Comparison of ENCODE assay signal across 14 cellular contexts in the genomic region with DNA sequence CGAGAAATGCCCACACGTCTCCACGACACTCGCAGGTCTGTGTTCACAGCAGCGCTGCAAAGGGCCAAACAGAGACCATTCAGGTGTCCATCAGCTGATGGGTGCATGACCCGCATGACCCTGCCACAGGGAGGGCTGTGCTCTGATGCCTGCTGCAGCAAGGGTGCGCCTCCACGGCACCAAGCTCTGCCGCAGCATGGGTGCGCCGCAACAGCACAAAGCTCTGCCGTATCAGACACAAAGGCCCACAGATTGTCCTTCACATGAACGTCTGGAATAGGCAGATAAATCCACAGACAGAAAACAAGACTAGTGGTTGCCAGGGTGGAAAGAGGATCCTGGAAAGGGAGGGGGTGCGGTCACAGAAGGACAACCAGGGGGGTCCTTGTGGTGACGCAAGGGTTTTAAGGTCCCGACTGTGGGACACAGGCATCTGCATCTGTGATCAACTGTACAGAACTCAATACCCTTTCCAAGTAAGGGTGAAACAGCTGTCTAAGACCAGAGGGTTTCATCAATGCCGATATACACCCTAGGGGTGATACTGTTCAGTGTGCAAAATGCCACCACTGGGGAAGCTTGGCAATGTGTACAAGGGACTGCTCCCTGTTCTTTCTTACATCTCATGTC.
A peak's percentile ranks its signal among the peaks of the same experiment; 100 is the strongest.
DNase-seq lines count a peak whose midpoint lies in the region; ATAC-seq, FAIRE-seq and TF ChIP-seq lines count a peak whose summit lies in the region.
"Had no signal": no experiment of that assay in that cellular context is flagged by ENCODE, and none has a peak within 500 bp of the region (broad histone marks: within the 10 kb centered on the region; RNA-seq: fewer than 3 reads in every experiment).

No MANE protein-coding gene starts in this region.

- POLR2A ChIA-PET in A549 (lab: Yijun Ruan, JAX) (no interaction called here), HEK293 (lab: Yijun Ruan, JAX) (interaction anchor here (0.8 to 1.3 kb wide), 2 partner anchors 16 to 74 kb away, joined by 3 read pairs; no protein-coding TSS in a partner anchor)

- no peaks in the 10 kb centered on the region for H3K9me3 ChIP-seq in A549
- no peaks in the 10 kb centered on the region for H3K9me3 ChIP-seq in HEK293 (ENCODE audit: control insufficient read depth, insufficient read depth, low read depth, low read length)
- H3K9me3 ChIP-seq in tibial artery = no peaks in the 10 kb centered on the region
- H3K9me3 ChIP-seq: left ventricle myocardium inferior, SJSA1, tibial nerve had no signal

- DNase-seq in A549 (ENCODE audit: low read depth in 1 of 2, low spot score in 1 of 2) (no peak), choroid plexus epithelial cell (ENCODE audit: low read depth) (peak; percentile 48), tibial artery (no peak), NCI-H1436 (lab: John Stamatoyannopoulos, UW) (no peak)
- DNase-seq in activated CD4-positive, alpha-beta T cell treated with anti-CD3 and anti-CD28 coated beads, Interleukin-2, amount 50 U/mL, for 48 hours = no peak
- no peak for DNase-seq in activated CD4-positive, CD25-positive, alpha-beta regulatory T cell treated with anti-CD3 and anti-CD28 coated beads, Interleukin-2, amount 50 U/mL, for 72 hours
- DNase-seq: activated CD4-positive, alpha-beta T cell treated with anti-CD3 and anti-CD28 coated beads for 4 hours; left ventricle myocardium inferior; NCI-H1105 treated with DMSO at 0.1 percent for 48 hours; NCI-H526 treated with DMSO at 0.1 percent for 48 hours had no signal

- no peak for TF ChIP-seq POLR2A in A549 (IDR thresholded peaks at IDR 0.05; ENCODE audit: low read length)

- intact Hi-C loops in tibial artery (cut with DNase I; ENCODE audit: low total_unique reads) = no loop called here

- no peak for TF ChIP-seq RAD21 in A549 (conservative IDR thresholded peaks at IDR 0.05 in 1 of 2, IDR thresholded peaks at IDR 0.05 in 1 of 2)

- peak overlapping the region; percentile 62 to 84 (median 63) for H3K27ac Mint-ChIP-seq in nephron

- TF ChIP-seq CTCF in A549 (IDR thresholded peaks at IDR 0.05) (no peak), HEK293 (tag by site-specific recombination; IDR thresholded peaks at IDR 0.05) (no peak), choroid plexus epithelial cell (conservative IDR thresholded peaks at IDR 0.05; ENCODE audit: low read depth, low read length) (no peak), nephron (IDR thresholded peaks at IDR 0.05; ENCODE audit: unreplicated experiment in 3 of 3) (no peak), tibial artery (IDR thresholded peaks at IDR 0.05) (no peak)

- H3K4me1 Mint-ChIP-seq in nephron = peaks cover 72% of the 10 kb centered on the region

- FAIRE-seq in A549 (lab: Jason Lieb, UNC) = no peak

- no peaks in the 10 kb centered on the region for H3K9me3 Mint-ChIP-seq in nephron

- no peak for TF ChIP-seq EP300 in A549 (IDR thresholded peaks at IDR 0.05)

- H3K27me3 ChIP-seq in tibial artery = no peaks in the 10 kb centered on the region
- H3K27me3 ChIP-seq: SJSA1, tibial nerve had no signal

- H3K4me2 ChIP-seq in A549 = peak overlapping the region; percentile 54; the same call in 2 of the 3 replicates

- H3K27ac ChIP-seq in A549 (peak overlapping the region in 1 of 2 experiments; percentile 66; a peak in 3 of 6 replicates), HEK293 (ENCODE audit: extremely low read depth, low read depth, low read length) (no peak overlapping the region), tibial artery (no peak overlapping the region)
- H3K27ac ChIP-seq: left ventricle myocardium inferior, SJSA1, tibial nerve had no signal

- no peak overlapping the region for H3K4me3 Mint-ChIP-seq in nephron

- no peak overlapping the region for H3K4me3 ChIP-seq in A549
- H3K4me3 ChIP-seq in HEK293 (ENCODE audit: low read depth, low read length) = no peak overlapping the region
- H3K4me3 ChIP-seq in choroid plexus epithelial cell (ENCODE audit: low read depth, low read length) = no peak overlapping the region
- H3K4me3 ChIP-seq in tibial artery = no peak overlapping the region
- H3K4me3 ChIP-seq: left ventricle myocardium inferior, SJSA1, tibial nerve had no signal

- CTCF ChIA-PET in A549 (lab: Yijun Ruan, JAX) (interaction anchor here (1.7 kb wide), 1 partner anchor 11 kb away, joined by 3 read pairs; no protein-coding TSS in a partner anchor), HEK293 (lab: Yijun Ruan, JAX) (no interaction called here)

- H3K27me3 Mint-ChIP-seq in nephron (ENCODE audit: low read depth) = no peaks in the 10 kb centered on the region

- H3K36me3 Mint-ChIP-seq in nephron (ENCODE audit: low read depth) = peaks cover 10% of the 10 kb centered on the region

- ATAC-seq in A549 = peak in 1 of 2 experiments; percentile 14; a peak in 2 of 6 replicates

- H3K36me3 ChIP-seq in HEK293 (ENCODE audit: control insufficient read depth in 2 of 2, insufficient read depth in 1 of 2, low read length in 2 of 2) (peaks cover 0 to 16% of the 10 kb centered on the region in 2 experiments; a peak in 1 of 3 replicates), tibial artery (peaks cover 0 to 8% (median 0%) of the 10 kb centered on the region in 3 donors)
- H3K36me3 ChIP-seq: left ventricle myocardium inferior had no signal

- WGBS in A549 (ENCODE audit: missing lambda C conversion rate) = 86% methylated on average over 17 of the region's 17 CpGs

- H3K4me1 ChIP-seq in A549 (peaks cover 40% of the 10 kb centered on the region), HEK293 (ENCODE audit: control insufficient read depth, insufficient read depth, low read length) (peaks cover 11% of the 10 kb centered on the region), tibial artery (peaks cover 0 to 88% (median 48%) of the 10 kb centered on the region in 4 donors)

TF ChIP-seq in A549, 52 proteins besides CTCF, POLR2A, EP300 and RAD21:
- TF ChIP-seq POLR2AphosphoS2 (conservative IDR thresholded peaks at IDR 0.05; ENCODE audit: low read length) = no peak
- 0 out of 5 replicates have a peak, but pooled peaks of 1 of the 2 experiments have one; percentile 19 for TF ChIP-seq JUN (IDR thresholded peaks at IDR 0.05)

TF ChIP-seq in HEK293, 187 proteins besides CTCF, POLR2A, EP300 and RAD21:
- 0 out of 2 replicates have a peak, but pooled peaks have one; percentile 0 for TF ChIP-seq ZIC2 (tag by site-specific recombination; IDR thresholded peaks at IDR 0.05)
- TF ChIP-seq, protein P1, sequence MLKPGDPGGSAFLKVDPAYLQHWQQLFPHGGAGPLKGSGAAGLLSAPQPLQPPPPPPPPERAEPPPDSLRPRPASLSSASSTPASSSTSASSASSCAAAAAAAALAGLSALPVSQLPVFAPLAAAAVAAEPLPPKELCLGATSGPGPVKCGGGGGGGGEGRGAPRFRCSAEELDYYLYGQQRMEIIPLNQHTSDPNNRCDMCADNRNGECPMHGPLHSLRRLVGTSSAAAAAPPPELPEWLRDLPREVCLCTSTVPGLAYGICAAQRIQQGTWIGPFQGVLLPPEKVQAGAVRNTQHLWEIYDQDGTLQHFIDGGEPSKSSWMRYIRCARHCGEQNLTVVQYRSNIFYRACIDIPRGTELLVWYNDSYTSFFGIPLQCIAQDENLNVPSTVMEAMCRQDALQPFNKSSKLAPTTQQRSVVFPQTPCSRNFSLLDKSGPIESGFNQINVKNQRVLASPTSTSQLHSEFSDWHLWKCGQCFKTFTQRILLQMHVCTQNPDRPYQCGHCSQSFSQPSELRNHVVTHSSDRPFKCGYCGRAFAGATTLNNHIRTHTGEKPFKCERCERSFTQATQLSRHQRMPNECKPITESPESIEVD (tag by site-specific recombination; IDR thresholded peaks at IDR 0.05) = no peak
- 0 out of 2 replicates have a peak, but pooled peaks have one; percentile 34 for TF ChIP-seq ZNF600 (tag by site-specific recombination; IDR thresholded peaks at IDR 0.05)
